In genomic region chr10:103278862-103279298, GRCh38 we compare ENCODE assay signal across 8 cellular contexts. TPM values are rescaled to one million over a fixed set of nuclear protein-coding genes. Genes with fewer than 3 reads are reported as not detected.
DNase-seq lines count a peak whose midpoint lies in the region; ATAC-seq and TF ChIP-seq lines count a peak whose summit lies in the region.

No MANE protein-coding gene starts in this region.

- no peak overlapping the region for H3K4me3 Mint-ChIP-seq in activated T-cell treated with anti-CD3 and anti-CD28 coated beads, Interleukin-2, amount 50 U/mL, for 24 hours
- peak overlapping the region; percentile 100 for H3K4me3 Mint-ChIP-seq in glutamatergic neuron (ENCODE audit: unreplicated experiment)

- H3K27ac Mint-ChIP-seq in activated T-cell treated with anti-CD3 and anti-CD28 coated beads, Interleukin-2, amount 50 U/mL, for 24 hours = no peak overlapping the region
- H3K27ac Mint-ChIP-seq in glutamatergic neuron (ENCODE audit: unreplicated experiment) = peak overlapping the region; percentile 97

- ATAC-seq in HG03280 (IDR thresholded peaks at IDR 0.05; ENCODE audit: unreplicated experiment) (no peak), GM19463 (IDR thresholded peaks at IDR 0.05; ENCODE audit: unreplicated experiment) (no peak), GM21526 (IDR thresholded peaks at IDR 0.05; ENCODE audit: low FRiP score, unreplicated experiment) (no peak)

- H3K9me3 Mint-ChIP-seq in activated T-cell treated with anti-CD3 and anti-CD28 coated beads, Interleukin-2, amount 50 U/mL, for 24 hours = no peaks in the 10 kb centered on the region
- peaks cover 40% of the 10 kb centered on the region for H3K9me3 Mint-ChIP-seq in glutamatergic neuron (ENCODE audit: unreplicated experiment)

- peaks cover 85% of the 10 kb centered on the region for H3K27me3 Mint-ChIP-seq in activated T-cell treated with anti-CD3 and anti-CD28 coated beads, Interleukin-2, amount 50 U/mL, for 24 hours
- H3K27me3 Mint-ChIP-seq in glutamatergic neuron (ENCODE audit: unreplicated experiment) = peaks cover 36% of the 10 kb centered on the region

- DNase-seq in DMS79 treated with DMSO at 0.1 percent for 48 hours (lab: John Stamatoyannopoulos, UW) = peak; percentile 42
- DNase-seq in M059J (ENCODE audit: low read depth) = peak; percentile 17
- peak; percentile 57 for DNase-seq in activated T-cell treated with anti-CD3 and anti-CD28 coated beads, Interleukin-2, amount 50 U/mL, for 24 hours
- peak; percentile 24 for DNase-seq in glutamatergic neuron
- peak; percentile 63 for DNase-seq in stimulated activated CD4-positive, alpha-beta T cell treated with anti-CD3 and anti-CD28 coated beads, Interleukin-15, amount 100 ng/mL, for 24 hours

- peaks cover 14% of the 10 kb centered on the region for H3K4me1 Mint-ChIP-seq in activated T-cell treated with anti-CD3 and anti-CD28 coated beads, Interleukin-2, amount 50 U/mL, for 24 hours (ENCODE audit: low read depth)
- H3K4me1 Mint-ChIP-seq in glutamatergic neuron (ENCODE audit: low read depth, unreplicated experiment) = peaks cover 29% of the 10 kb centered on the region

- no peak for TF ChIP-seq CTCF in glutamatergic neuron (IDR thresholded peaks at IDR 0.05; ENCODE audit: partially characterized antibody, unreplicated experiment)

- no peaks in the 10 kb centered on the region for H3K36me3 Mint-ChIP-seq in activated T-cell treated with anti-CD3 and anti-CD28 coated beads, Interleukin-2, amount 50 U/mL, for 24 hours (ENCODE audit: low read depth)
- H3K36me3 Mint-ChIP-seq in glutamatergic neuron (ENCODE audit: unreplicated experiment) = peaks cover 23% of the 10 kb centered on the region

RNA-seq across cellular contexts. Expression of gene INA, which starts 1.9 kb away (rescaled TPM):
- total RNA-seq in M059J (2014; rRNA removed; shearing (Covaris generic)) = not detected in 2 replicates
- 625 TPM for total RNA-seq in glutamatergic neuron (ENCODE audit: unreplicated experiment)

RNA-seq across cellular contexts. Expression of gene RPEL1, which starts 33.2 kb away (rescaled TPM):
- total RNA-seq in M059J (2014; rRNA removed; shearing (Covaris generic)) = 0.12 TPM in 1 of 2 replicates, not detected in the other
- total RNA-seq in glutamatergic neuron (ENCODE audit: unreplicated experiment) = not detected

Comparison
In these comparisons a context has a peak if more than half of its experiments do, and no peak if none do; other contexts are left out.
1. RNA of gene INA, which starts 1.9 kb away (total RNA-seq): 625 TPM in glutamatergic neuron (single experiment); not detected in M059J; every median in the first group is over 100 times any median in the second.
2. Peak in every context shown above with its lines, with median percentiles within 50 percentile points of each other: DNase-seq.